In genomic region chr2:53970898-53971681, GRCh38 we compare ENCODE assay signal across 1 cellular context.
TF ChIP-seq lines count a peak whose summit lies in the region.

Gene PSME4 (minus strand): TSS chr2:53970993. CDS start chr2:53970784, 209 bp downstream.

TF ChIP-seq in HepG2, 621 proteins besides CTCF, POLR2A, EP300 and RAD21 (continued from another document and continues in another):
- peak; percentile 81 for TF ChIP-seq ZNF280D (CRISPR knock-in tag; IDR thresholded peaks at IDR 0.05)
- TF ChIP-seq AGO1 (IDR thresholded peaks at IDR 0.05; ENCODE audit: low read depth, low read length, poor library complexity, severe bottlenecking), result no peak
- TF ChIP-seq TEF (CRISPR knock-in tag; IDR thresholded peaks at IDR 0.05), result peak; percentile 33; the same call in 1 of the 2 replicates
- TF ChIP-seq HHEX (CRISPR knock-in tag; IDR thresholded peaks at IDR 0.05), result no peak
- TF ChIP-seq ZNF24 (IDR thresholded peaks at IDR 0.05), result 0 out of 2 replicates have a peak, but pooled peaks have one; percentile 56
- no peak; the same call in 1 of the 2 replicates for TF ChIP-seq CBFB (CRISPR knock-in tag; IDR thresholded peaks at IDR 0.05)
- no peak for TF ChIP-seq HMGA1 (CRISPR knock-in tag; conservative IDR thresholded peaks at IDR 0.05)
- TF ChIP-seq NR2F2 (IDR thresholded peaks at IDR 0.05; ENCODE audit: borderline replicate concordance, low read depth), result no peak; the same call in 1 of the 2 replicates
- no peak for TF ChIP-seq ZNF235 (CRISPR knock-in tag; IDR thresholded peaks at IDR 0.05; ENCODE audit: borderline replicate concordance)
- peak; percentile 95 for TF ChIP-seq DMAP1 (CRISPR knock-in tag; IDR thresholded peaks at IDR 0.05)
- TF ChIP-seq BORCS8-MEF2B (CRISPR knock-in tag; IDR thresholded peaks at IDR 0.05), result peak; percentile 96
- no peak for TF ChIP-seq CEBPB (IDR thresholded peaks at IDR 0.05; ENCODE audit: borderline replicate concordance, low read depth, low read length)
- peak; percentile 26; the same call in 1 of the 2 replicates for TF ChIP-seq ZNF800 (CRISPR knock-in tag; IDR thresholded peaks at IDR 0.05)
- TF ChIP-seq NR0B2 (CRISPR knock-in tag; IDR thresholded peaks at IDR 0.05), result no peak
- peak; percentile 82; the same call in 1 of the 2 replicates for TF ChIP-seq ZNF503 (CRISPR knock-in tag; IDR thresholded peaks at IDR 0.05)
- 0 out of 2 replicates have a peak, but pooled peaks have one; percentile 44 for TF ChIP-seq ZNF510 (CRISPR knock-in tag; IDR thresholded peaks at IDR 0.05; ENCODE audit: low read depth)
- TF ChIP-seq MAFG (CRISPR knock-in tag; IDR thresholded peaks at IDR 0.05), result no peak
- no peak for TF ChIP-seq ZNF205 (CRISPR knock-in tag; IDR thresholded peaks at IDR 0.05)
- no peak for TF ChIP-seq SETDB1 (CRISPR knock-in tag; IDR thresholded peaks at IDR 0.05; ENCODE audit: borderline replicate concordance)
- 0 out of 2 replicates have a peak, but pooled peaks have one; percentile 19 for TF ChIP-seq ZNF713 (CRISPR knock-in tag; IDR thresholded peaks at IDR 0.05)
- 0 out of 2 replicates have a peak, but pooled peaks have one; percentile 78 for TF ChIP-seq KDM3A (CRISPR knock-in tag; IDR thresholded peaks at IDR 0.05; ENCODE audit: low read depth)
- 0 out of 2 replicates have a peak, but pooled peaks have one; percentile 31 for TF ChIP-seq MLX (CRISPR knock-in tag; IDR thresholded peaks at IDR 0.05)
- no peak; the same call in 1 of the 2 replicates for TF ChIP-seq BATF2 (CRISPR knock-in tag; IDR thresholded peaks at IDR 0.05)
- TF ChIP-seq SNAPC4 (CRISPR knock-in tag; IDR thresholded peaks at IDR 0.05), result no peak; the same call in 1 of the 2 replicates
- TF ChIP-seq MED13 (CRISPR knock-in tag; IDR thresholded peaks at IDR 0.05), result 0 out of 2 replicates have a peak, but pooled peaks have one; percentile 39
- TF ChIP-seq ZNF10 (CRISPR knock-in tag; IDR thresholded peaks at IDR 0.05; ENCODE audit: borderline replicate concordance, low read depth), result no peak
- TF ChIP-seq ZMYM2 (CRISPR knock-in tag; IDR thresholded peaks at IDR 0.05), result no peak
- no peak for TF ChIP-seq GPBP1L1 (CRISPR knock-in tag; IDR thresholded peaks at IDR 0.05)
- TF ChIP-seq TIGD3 (CRISPR knock-in tag; IDR thresholded peaks at IDR 0.05; ENCODE audit: borderline replicate concordance), result peak; percentile 58; the same call in 1 of the 2 replicates
- peak; percentile 85; the same call in 1 of the 2 replicates for TF ChIP-seq RFXAP (CRISPR knock-in tag; IDR thresholded peaks at IDR 0.05; ENCODE audit: borderline replicate concordance)
- TF ChIP-seq IKZF5 (CRISPR knock-in tag; IDR thresholded peaks at IDR 0.05), result peak; percentile 81
- peak; percentile 50; the same call in 1 of the 2 replicates for TF ChIP-seq ATF6 (CRISPR knock-in tag; conservative IDR thresholded peaks at IDR 0.05)
- peak; percentile 46 for TF ChIP-seq FOXA3 (CRISPR knock-in tag; IDR thresholded peaks at IDR 0.05)
- no peak for TF ChIP-seq MBNL3 (CRISPR knock-in tag; conservative IDR thresholded peaks at IDR 0.05)
